Comparison of ENCODE assay signal across 14 cellular contexts in the genomic region with DNA sequence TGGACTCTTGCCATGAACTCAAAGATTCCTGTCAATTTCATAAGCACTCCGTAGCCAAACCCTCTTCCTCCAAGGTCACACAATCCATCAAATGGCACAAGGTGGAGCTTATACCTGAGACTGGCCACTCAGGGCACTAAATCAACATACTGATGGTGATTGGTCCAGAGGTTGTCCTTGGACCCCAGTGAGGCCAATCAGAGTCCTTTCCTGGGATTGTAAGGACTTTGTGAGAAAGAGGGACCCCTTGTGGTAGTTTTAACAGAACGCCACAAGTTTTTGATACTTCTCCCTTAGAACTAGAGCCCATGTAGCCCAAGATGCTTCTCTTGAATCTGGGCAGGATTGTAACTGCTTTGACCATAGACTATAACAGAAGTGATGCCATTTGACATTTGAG. TPM values are rescaled to one million over a fixed set of nuclear protein-coding genes. Genes with fewer than 3 reads are reported as not detected.
DNase-seq lines count a peak whose midpoint lies in the region; ATAC-seq and TF ChIP-seq lines count a peak whose summit lies in the region.
"Had no signal": no experiment of that assay in that cellular context is flagged by ENCODE, and none has a peak within 500 bp of the region (broad histone marks: within the 10 kb centered on the region; RNA-seq: fewer than 3 reads in every experiment).

No MANE protein-coding gene starts in this region.

- dilution Hi-C loops in mammary epithelial cell (cut with HindIII; ENCODE audit: low sequenced_read_pairs) = no loop called here

- no peak overlapping the region for H3K27ac ChIP-seq in mammary epithelial cell (ENCODE audit: insufficient read depth, low read depth, low read length)
- H3K27ac ChIP-seq in brain microvascular endothelial cell = no peak overlapping the region
- no peak overlapping the region for H3K27ac ChIP-seq in CD8-positive, alpha-beta T cell (ENCODE audit: low read depth, low read length)
- H3K27ac ChIP-seq: BLaER1, spleen had no signal

- no peak overlapping the region for H3K4me2 ChIP-seq in mammary epithelial cell (ENCODE audit: insufficient read depth, low read depth, low read length)
- H3K4me2 ChIP-seq: BLaER1 had no signal

- H3K27me3 ChIP-seq in mammary epithelial cell (ENCODE audit: insufficient read depth, low read length) (no peaks in the 10 kb centered on the region), brain microvascular endothelial cell (replicated peaks) (peaks cover 3% of the 10 kb centered on the region)
- H3K27me3 ChIP-seq in CD8-positive, alpha-beta T cell (ENCODE audit: insufficient read depth, low read length) = no peaks in the 10 kb centered on the region
- H3K27me3 ChIP-seq: BLaER1, spleen had no signal

- DNase-seq in MCF 10A (ENCODE audit: unreplicated experiment) (peak; percentile 34), mammary epithelial cell (no peak), NCI-H226 (peak; percentile 8), brain microvascular endothelial cell (no peak), hippocampal formation (lab: John Stamatoyannopoulos, UW) (no peak), amniotic stem cell (lab: John Stamatoyannopoulos, UW) (no peak)
- no peak for DNase-seq in CD8-positive, alpha-beta T cell
- DNase-seq: activated CD8-positive, alpha-beta memory T cell treated with anti-CD3 and anti-CD28 coated beads, Interleukin-2, amount 10 ng/mL, durations not matched to agents 7 days and 5 days; aorta; spleen; stimulated activated CD8-positive, alpha-beta memory T cell treated with anti-CD3 and anti-CD28 coated beads, Interleukin-4, amount 100 ng/mL, for 48 hours; T-helper 17 cell had no signal

- H3K27me3 Mint-ChIP-seq in MCF 10A (ENCODE audit: insufficient read depth, unreplicated experiment) = peaks cover 5% of the 10 kb centered on the region
- H3K27me3 Mint-ChIP-seq in CD8-positive, alpha-beta T cell (ENCODE audit: low read depth) = no peaks in the 10 kb centered on the region

- no peak overlapping the region for H2AFZ ChIP-seq in mammary epithelial cell (ENCODE audit: low read depth, low read length)

- intact Hi-C loops in MCF 10A (cut with micrococcal nuclease) = no loop called here
- intact Hi-C loops in mammary epithelial cell (cut with micrococcal nuclease) = no loop called here
- intact Hi-C loops in CD8-positive, alpha-beta T cell (cut with DNase I, micrococcal nuclease) = no loop called here

- H3K9ac ChIP-seq in mammary epithelial cell (ENCODE audit: insufficient read depth, low read length) = no peak overlapping the region
- H3K9ac ChIP-seq: BLaER1 had no signal

- H3K79me2 ChIP-seq in mammary epithelial cell (ENCODE audit: insufficient read depth, low read length) = no peaks in the 10 kb centered on the region

- no peak for ATAC-seq in CD8-positive, alpha-beta T cell
- ATAC-seq in GM21529 (IDR thresholded peaks at IDR 0.05; ENCODE audit: unreplicated experiment) = no peak
- ATAC-seq: activated CD8-positive, alpha-beta memory T cell treated with anti-CD3 and anti-CD28 coated beads, Interleukin-2, amount 10 ng/mL, durations not matched to agents 7 days and 5 days; T-helper 17 cell had no signal

- H3K27ac Mint-ChIP-seq in MCF 10A (ENCODE audit: low read depth, unreplicated experiment) = no peak overlapping the region
- H3K27ac Mint-ChIP-seq in CD8-positive, alpha-beta T cell = no peak overlapping the region
- H3K27ac Mint-ChIP-seq: activated CD8-positive, alpha-beta memory T cell treated with anti-CD3 and anti-CD28 coated beads, Interleukin-2, amount 10 ng/mL, durations not matched to agents 7 days and 5 days; T-helper 17 cell had no signal

- H3K4me1 Mint-ChIP-seq in MCF 10A (ENCODE audit: insufficient read depth, unreplicated experiment) = no peaks in the 10 kb centered on the region
- H3K4me1 Mint-ChIP-seq in CD8-positive, alpha-beta T cell (ENCODE audit: low read depth) = no peaks in the 10 kb centered on the region
- H3K4me1 Mint-ChIP-seq: activated CD8-positive, alpha-beta memory T cell treated with anti-CD3 and anti-CD28 coated beads, Interleukin-2, amount 10 ng/mL, durations not matched to agents 7 days and 5 days; T-helper 17 cell had no signal

- H3K36me3 ChIP-seq in mammary epithelial cell (ENCODE audit: insufficient read depth, low read length) (no peaks in the 10 kb centered on the region), brain microvascular endothelial cell (replicated peaks) (no peaks in the 10 kb centered on the region)
- H3K36me3 ChIP-seq in CD8-positive, alpha-beta T cell (ENCODE audit: insufficient read depth, low read length) = no peaks in the 10 kb centered on the region
- H3K36me3 ChIP-seq: BLaER1, spleen had no signal

- no peaks in the 10 kb centered on the region for H3K9me3 ChIP-seq in mammary epithelial cell (replicated peaks; ENCODE audit: insufficient read depth, low read length)
- H3K9me3 ChIP-seq in CD8-positive, alpha-beta T cell (ENCODE audit: low read length) = no peaks in the 10 kb centered on the region
- H3K9me3 ChIP-seq: BLaER1, spleen had no signal

- in situ Hi-C loops in mammary epithelial cell (cut with MboI; ENCODE audit: low sequenced_read_pairs in 2 of 2) = no loop called here
- in situ Hi-C loops in brain microvascular endothelial cell (cut with HindIII; ENCODE audit: low pct_ligation_motif_present, low sequenced_read_pairs) = no loop called here

- H3K4me1 ChIP-seq in mammary epithelial cell (ENCODE audit: insufficient read depth, low read length) = peaks cover 5% of the 10 kb centered on the region
- H3K4me1 ChIP-seq in CD8-positive, alpha-beta T cell (ENCODE audit: insufficient read depth, low read length) = no peaks in the 10 kb centered on the region
- H3K4me1 ChIP-seq: BLaER1, spleen had no signal

- no peaks in the 10 kb centered on the region for H4K20me1 ChIP-seq in mammary epithelial cell (ENCODE audit: insufficient read depth, low read length)
- H4K20me1 ChIP-seq: BLaER1 had no signal

- TF ChIP-seq CTCF in MCF 10A (IDR thresholded peaks at IDR 0.05; ENCODE audit: unreplicated experiment) (no peak), mammary epithelial cell (conservative IDR thresholded peaks at IDR 0.05 in 1 of 2, IDR thresholded peaks at IDR 0.05 in 1 of 2; ENCODE audit: extremely low read depth in 1 of 2, insufficient read depth in 1 of 2, low read depth in 1 of 2, low read length in 2 of 2) (no peak), brain microvascular endothelial cell (IDR thresholded peaks at IDR 0.05; ENCODE audit: low read depth, low read length, missing control alignments) (peak; percentile 22)
- no peak for TF ChIP-seq CTCF in CD8-positive, alpha-beta T cell (IDR thresholded peaks at IDR 0.05)

- H3K4me3 ChIP-seq in mammary epithelial cell (replicated peaks in 1 of 3; ENCODE audit: insufficient read depth in 1 of 3, low read depth in 2 of 3, low read length in 3 of 3) (no peak overlapping the region), brain microvascular endothelial cell (ENCODE audit: low read depth, low read length) (no peak overlapping the region)
- H3K4me3 ChIP-seq in CD8-positive, alpha-beta T cell (ENCODE audit: low read depth, low read length) = no peak overlapping the region
- H3K4me3 ChIP-seq: BLaER1, spleen had no signal

- CTCF ChIA-PET in MCF 10A (lab: Yijun Ruan, JAX) (interaction anchor here (0.6 kb wide), 2 partner anchors 36 to 1146 kb away, joined by 3 to 4 read pairs; no protein-coding TSS in a partner anchor), mammary epithelial cell (lab: Charles Lee; ENCODE audit: low non-redundant PET) (no interaction called here)
- CTCF ChIA-PET in CD8-positive, alpha-beta T cell (lab: Charles Lee) = interaction anchor here (0.8 kb wide), 1 partner anchor 304 kb away, joined by 3 read pairs; no protein-coding TSS in a partner anchor

- WGBS in mammary epithelial cell (ENCODE audit: low coverage, missing lambda C conversion rate) = 96% methylated on average over 2 of the region's 2 CpGs

- peaks cover 9% of the 10 kb centered on the region for H3K9me3 Mint-ChIP-seq in MCF 10A (ENCODE audit: unreplicated experiment)
- no peaks in the 10 kb centered on the region for H3K9me3 Mint-ChIP-seq in CD8-positive, alpha-beta T cell

- POLR2A ChIA-PET in MCF 10A (lab: Yijun Ruan, JAX) = no interaction called here
- POLR2A ChIA-PET in CD8-positive, alpha-beta T cell (lab: Charles Lee) = interaction anchor here (0.6 kb wide), 1 partner anchor 66 kb away, joined by 4 read pairs; no protein-coding TSS in a partner anchor

- H3K4me3 Mint-ChIP-seq in MCF 10A (ENCODE audit: unreplicated experiment) = no peak overlapping the region
- H3K4me3 Mint-ChIP-seq in CD8-positive, alpha-beta T cell = no peak overlapping the region
- H3K4me3 Mint-ChIP-seq: activated CD8-positive, alpha-beta memory T cell treated with anti-CD3 and anti-CD28 coated beads, Interleukin-2, amount 10 ng/mL, durations not matched to agents 7 days and 5 days; T-helper 17 cell had no signal

- BruUV-seq in MCF 10A (replicated peaks; lab: Mats Ljungman, UMichigan) (no TSS peak), mammary epithelial cell (replicated peaks; lab: Mats Ljungman, UMichigan) (no TSS peak)

- H3K36me3 Mint-ChIP-seq in MCF 10A (ENCODE audit: insufficient read depth, unreplicated experiment) = no peaks in the 10 kb centered on the region
- H3K36me3 Mint-ChIP-seq in CD8-positive, alpha-beta T cell = no peaks in the 10 kb centered on the region
- H3K36me3 Mint-ChIP-seq: activated CD8-positive, alpha-beta memory T cell treated with anti-CD3 and anti-CD28 coated beads, Interleukin-2, amount 10 ng/mL, durations not matched to agents 7 days and 5 days had no signal

RNA-seq across cellular contexts. Expression of a gene that starts 44.4 kb away (rescaled TPM):
- total RNA-seq in MCF 10A (2022) (15.6 and 21.2 TPM in 2 replicates), mammary epithelial cell (10 to 100 TPM; 21.5 to 24.9 TPM)
- polyA plus RNA-seq in mammary epithelial cell = 16.6 TPM
- 49.9 TPM for polyA minus RNA-seq in mammary epithelial cell
- total RNA-seq in CD8-positive, alpha-beta T cell = 10 to 100 TPM; 16.4 to 17.3 TPM

Comparison
In these comparisons a context has a peak if more than half of its experiments do, and no peak if none do; other contexts are left out.
1. DNase-seq: peak in MCF 10A (single experiment) and NCI-H226 (single experiment); none in mammary epithelial cell (single experiment), brain microvascular endothelial cell (single experiment), CD8-positive, alpha-beta T cell (0 of 7), hippocampal formation (0 of 2) and amniotic stem cell (single experiment).